In the genomic region with DNA sequence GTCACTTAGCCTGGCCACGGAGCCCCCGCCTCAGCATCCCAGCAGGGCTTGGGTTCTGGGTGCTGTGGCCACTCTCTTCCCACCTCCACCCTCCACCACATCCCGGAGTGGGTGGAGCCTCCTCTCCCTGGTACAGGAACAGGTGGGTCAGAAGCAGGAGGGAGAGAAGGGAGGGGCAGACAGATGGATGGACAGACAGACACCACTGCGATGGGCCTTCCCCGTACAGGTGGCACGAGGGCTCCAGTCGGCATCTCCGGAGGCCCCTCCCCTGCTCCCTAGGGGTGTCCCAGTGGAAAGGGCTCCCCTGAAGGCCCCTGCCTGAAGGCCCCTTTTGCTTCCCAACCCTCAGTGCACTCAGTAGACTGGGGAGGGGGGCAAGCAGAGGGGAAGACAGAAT, we compare ENCODE assay signal across 16 cellular contexts.
"Had no signal": no experiment of that assay in that cellular context is flagged by ENCODE, and none has a peak within 500 bp of the region (broad histone marks: within the 10 kb centered on the region; RNA-seq: fewer than 3 reads in every experiment).

No MANE protein-coding gene starts in this region.

- H3K36me3 ChIP-seq: gastrocnemius medialis, left lung, thoracic aorta, upper lobe of left lung had no signal

- H3K27me3 ChIP-seq: upper lobe of left lung had no signal

- H3K9me3 Mint-ChIP-seq: activated T-cell treated with anti-CD3 and anti-CD28 coated beads, Interleukin-2, amount 50 U/mL, for 72 hours; central memory CD8-positive, alpha-beta T cell; stimulated activated naive B cell treated with anti-CD40 and anti-IgM and Interleukin-4, amounts not matched to agents 10 μg/mL and 1 μg/mL and 100 μg/mL, for 72 hours had no signal

- H3K27ac ChIP-seq: coronary artery, gastrocnemius medialis, left lung, thoracic aorta, upper lobe of left lung, VCaP had no signal

- H3K4me3 ChIP-seq: coronary artery, gastrocnemius medialis, left lung, thoracic aorta, upper lobe of left lung had no signal

- H3K27me3 Mint-ChIP-seq: central memory CD8-positive, alpha-beta T cell had no signal

- H3K27ac Mint-ChIP-seq: activated T-cell treated with anti-CD3 and anti-CD28 coated beads, Interleukin-2, amount 50 U/mL, for 72 hours; stimulated activated naive B cell treated with anti-CD40 and anti-IgM and Interleukin-4, amounts not matched to agents 10 μg/mL and 1 μg/mL and 100 μg/mL, for 72 hours had no signal

- H3K4me3 Mint-ChIP-seq: activated T-cell treated with anti-CD3 and anti-CD28 coated beads, Interleukin-2, amount 50 U/mL, for 72 hours; stimulated activated naive B cell treated with anti-CD40 and anti-IgM and Interleukin-4, amounts not matched to agents 10 μg/mL and 1 μg/mL and 100 μg/mL, for 72 hours had no signal

- ATAC-seq: activated T-cell treated with anti-CD3 and anti-CD28 coated beads, Interleukin-2, amount 50 U/mL, for 72 hours; gastrocnemius medialis; left lung; stimulated activated naive B cell treated with anti-CD40 and anti-IgM and Interleukin-4, amounts not matched to agents 10 μg/mL and 1 μg/mL and 100 μg/mL, for 72 hours had no signal

- H3K9me3 ChIP-seq: gastrocnemius medialis, left lung, thoracic aorta, upper lobe of left lung had no signal

- H3K36me3 Mint-ChIP-seq: stimulated activated naive B cell treated with anti-CD40 and anti-IgM and Interleukin-4, amounts not matched to agents 10 μg/mL and 1 μg/mL and 100 μg/mL, for 72 hours had no signal

- DNase-seq: activated CD4-positive, alpha-beta T cell treated with anti-CD3 and anti-CD28 coated beads, Interleukin-2, amount 50 U/mL, for 4 hours; activated naive CD4-positive, alpha-beta T cell treated with anti-CD3 and anti-CD28 coated beads, Interleukin-2, amount 50 U/mL, for 16 hours; activated T-cell treated with anti-CD3 and anti-CD28 coated beads, Interleukin-2, amount 50 U/mL, for 72 hours; aorta; erythroblast; gastrocnemius medialis; left lung; mammary epithelial cell; midbrain; retina; stimulated activated naive B cell treated with anti-CD40 and anti-IgM and Interleukin-4, amounts not matched to agents 10 μg/mL and 1 μg/mL and 100 μg/mL, for 72 hours had no signal

- H3K4me1 ChIP-seq: gastrocnemius medialis, left lung, upper lobe of left lung had no signal
